Comparison of ENCODE assay signal across 1 cellular context in genomic region chr20:10511507-10512231, GRCh38.
A peak's percentile ranks its signal among the peaks of the same experiment; 100 is the strongest.
TF ChIP-seq lines count a peak whose summit lies in the region.

No MANE protein-coding gene starts in this region.

TF ChIP-seq in K562, 482 proteins besides CTCF, POLR2A, EP300 and RAD21 (continued from another document and continues in another):
- TF ChIP-seq AFF1 (IDR thresholded peaks at IDR 0.05; ENCODE audit: low read depth in 1 of 2, partially characterized antibody in 2 of 2): no peak
- TF ChIP-seq MAFK (IDR thresholded peaks at IDR 0.05; ENCODE audit: low read length): peak; percentile 97
- TF ChIP-seq CBFB (CRISPR knock-in tag; IDR thresholded peaks at IDR 0.05): no peak
- TF ChIP-seq ZNF274 (IDR thresholded peaks at IDR 0.05; ENCODE audit: borderline replicate concordance, low read depth, low read length): no peak
- TF ChIP-seq E2F6 (IDR thresholded peaks at IDR 0.05; ENCODE audit: borderline replicate concordance in 1 of 2, extremely low read depth in 1 of 2, insufficient read depth in 1 of 2, insufficient read length in 1 of 2, low read depth in 1 of 2, low read length in 1 of 2, poor library complexity in 1 of 2, severe bottlenecking in 1 of 2): peak; percentile 67 to 69
- no peak for TF ChIP-seq NR2C2 (CRISPR knock-in tag; IDR thresholded peaks at IDR 0.05)
- TF ChIP-seq NR2C2 (tag; IDR thresholded peaks at IDR 0.05): peak; percentile 33; the same call in 1 of the 2 replicates
- TF ChIP-seq ARID1B (IDR thresholded peaks at IDR 0.05): peak; percentile 87
- no peak for TF ChIP-seq E2F1 (CRISPR knock-in tag; IDR thresholded peaks at IDR 0.05)
- peak; percentile 98 for TF ChIP-seq BACH1 (tag; IDR thresholded peaks at IDR 0.05)
- TF ChIP-seq MXI1 (IDR thresholded peaks at IDR 0.05; ENCODE audit: low read depth, low read length): no peak
- TF ChIP-seq ZNF134 (CRISPR knock-in tag; conservative IDR thresholded peaks at IDR 0.05): no peak
- no peak for TF ChIP-seq SFPQ (IDR thresholded peaks at IDR 0.05; ENCODE audit: low read depth, low read length)
- no peak for TF ChIP-seq THRA (IDR thresholded peaks at IDR 0.05)
- no peak for TF ChIP-seq ZNF609 (CRISPR knock-in tag; IDR thresholded peaks at IDR 0.05; ENCODE audit: borderline replicate concordance)
- no peak for TF ChIP-seq CBX1 (IDR thresholded peaks at IDR 0.05; ENCODE audit: low read depth)
- TF ChIP-seq CBFA2T2 (conservative IDR thresholded peaks at IDR 0.05): peak; percentile 28; the same call in 1 of the 2 replicates
- no peak for TF ChIP-seq DACH1 (IDR thresholded peaks at IDR 0.05; ENCODE audit: partially characterized antibody)
- peak; percentile 94 for TF ChIP-seq JUNB (CRISPR knock-in tag; conservative IDR thresholded peaks at IDR 0.05)
- TF ChIP-seq MAFG (tag; conservative IDR thresholded peaks at IDR 0.05): peak; percentile 99
- TF ChIP-seq NBN (IDR thresholded peaks at IDR 0.05; ENCODE audit: low read depth): no peak; the same call in 1 of the 2 replicates
- peak; percentile 35; the same call in 1 of the 2 replicates for TF ChIP-seq ESRRA (IDR thresholded peaks at IDR 0.05; ENCODE audit: borderline replicate concordance, low read depth)
- peak; percentile 23; the same call in 1 of the 2 replicates for TF ChIP-seq TCF3 (CRISPR knock-in tag; IDR thresholded peaks at IDR 0.05)
- TF ChIP-seq HDAC1 (IDR thresholded peaks at IDR 0.05): 0 out of 4 replicates have a peak, but pooled peaks of 1 of the 2 experiments have one; percentile 37
- TF ChIP-seq VEZF1 (CRISPR knock-in tag; IDR thresholded peaks at IDR 0.05): peak; percentile 40
- TF ChIP-seq ZBTB1 (CRISPR knock-in tag; IDR thresholded peaks at IDR 0.05; ENCODE audit: borderline replicate concordance, low read depth): no peak
- TF ChIP-seq EP400 (IDR thresholded peaks at IDR 0.05): peak; percentile 53; the same call in 1 of the 2 replicates
- TF ChIP-seq ZC3H11A (IDR thresholded peaks at IDR 0.05; ENCODE audit: low read depth, low read length): no peak
- no peak for TF ChIP-seq CLOCK (CRISPR knock-in tag; IDR thresholded peaks at IDR 0.05; ENCODE audit: borderline replicate concordance)
- TF ChIP-seq JUND (IDR thresholded peaks at IDR 0.05; ENCODE audit: borderline replicate concordance, low read depth, low read length): peak; percentile 99
- peak; percentile 99 for TF ChIP-seq JUND (tag; IDR thresholded peaks at IDR 0.05; ENCODE audit: borderline replicate concordance, low read depth, low read length)
- TF ChIP-seq NFIC (IDR thresholded peaks at IDR 0.05): peak; percentile 51
- peak; percentile 16 for TF ChIP-seq HDAC3 (IDR thresholded peaks at IDR 0.05; ENCODE audit: borderline replicate concordance, partially characterized antibody)
- no peak for TF ChIP-seq TAF7 (tag; IDR thresholded peaks at IDR 0.05)
- TF ChIP-seq KLF16 (IDR thresholded peaks at IDR 0.05): no peak
- no peak for TF ChIP-seq CREB3L1 (IDR thresholded peaks at IDR 0.05; ENCODE audit: borderline replicate concordance, low read depth)
- no peak for TF ChIP-seq KHSRP (IDR thresholded peaks at IDR 0.05)
- TF ChIP-seq TBL1XR1 (IDR thresholded peaks at IDR 0.05; ENCODE audit: low read length in 2 of 2): peak in 1 of 2 experiments; percentile 67; a peak in 2 of 4 replicates
- no peak for TF ChIP-seq ZNF146 (CRISPR knock-in tag; IDR thresholded peaks at IDR 0.05; ENCODE audit: unreplicated experiment)
- no peak for TF ChIP-seq ZNF165 (CRISPR knock-in tag; IDR thresholded peaks at IDR 0.05; ENCODE audit: borderline replicate concordance)
- TF ChIP-seq CREM (IDR thresholded peaks at IDR 0.05; ENCODE audit: low read depth): peak; percentile 50; the same call in 1 of the 2 replicates
- peak; percentile 18 to 22; a peak in 1 of 4 replicates for TF ChIP-seq KDM1A (IDR thresholded peaks at IDR 0.05)
- TF ChIP-seq RB1 (IDR thresholded peaks at IDR 0.05; ENCODE audit: low read depth): no peak
- TF ChIP-seq DDX20 (tag; IDR thresholded peaks at IDR 0.05; ENCODE audit: low read depth): no peak
- no peak for TF ChIP-seq ZNF143 (CRISPR knock-in tag; IDR thresholded peaks at IDR 0.05)
